In genomic region chr1:40798366-40799310, GRCh38 we compare ENCODE assay signal across 1 cellular context.
TF ChIP-seq lines count a peak whose summit lies in the region.

No MANE protein-coding gene starts in this region.

TF ChIP-seq in K562, 482 proteins besides CTCF, POLR2A, EP300 and RAD21:
- no peak for TF ChIP-seq GTF3C2 (IDR thresholded peaks at IDR 0.05; ENCODE audit: borderline replicate concordance, extremely low read depth, insufficient read length)
- no peak for TF ChIP-seq RUNX1 (IDR thresholded peaks at IDR 0.05; ENCODE audit: low read depth)
- TF ChIP-seq ZNF217 (CRISPR knock-in tag; IDR thresholded peaks at IDR 0.05): no peak
- no peak for TF ChIP-seq SMAD3 (CRISPR knock-in tag; conservative IDR thresholded peaks at IDR 0.05)
- TF ChIP-seq SPI1 (IDR thresholded peaks at IDR 0.05; ENCODE audit: borderline replicate concordance, low read depth, low read length): peak; percentile 82
